8 cellular contexts compared by ENCODE assay signal in the genomic region with DNA sequence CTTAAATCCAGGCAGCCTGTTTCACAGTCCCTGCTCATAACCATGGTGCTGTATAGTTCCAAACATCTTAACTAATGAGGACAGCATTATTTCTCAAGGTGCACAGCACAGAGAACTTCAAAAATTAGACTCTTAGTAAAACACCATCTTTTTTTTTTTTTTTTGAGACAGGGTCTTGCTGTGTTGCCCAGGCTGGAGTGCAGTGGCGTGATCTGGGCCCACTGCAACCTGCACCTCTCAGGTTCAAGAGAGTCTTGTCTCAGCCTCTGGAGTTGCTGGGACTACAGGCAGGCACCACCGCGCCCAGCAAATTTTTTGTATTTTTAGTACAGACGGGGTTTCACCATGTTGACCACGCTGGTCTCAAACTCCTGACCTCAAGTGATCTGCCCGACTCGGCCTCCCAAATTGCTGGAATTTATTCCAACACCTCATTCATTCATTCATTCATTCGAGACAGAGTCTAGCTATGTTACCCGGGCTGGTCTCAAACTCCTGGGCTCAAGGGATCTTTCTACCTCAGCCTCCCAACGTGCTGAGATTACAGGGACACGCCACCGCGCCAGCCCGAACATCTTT. TPM values are rescaled to one million over a fixed set of nuclear protein-coding genes. Genes with fewer than 3 reads are reported as not detected.
DNase-seq lines count a peak whose midpoint lies in the region; ATAC-seq and TF ChIP-seq lines count a peak whose summit lies in the region.

No MANE protein-coding gene starts in this region.

- no peak for TF ChIP-seq CTCF in left ventricle myocardium inferior (IDR thresholded peaks at IDR 0.05; ENCODE audit: borderline replicate concordance)
- no peak for TF ChIP-seq CTCF in astrocyte of the spinal cord (IDR thresholded peaks at IDR 0.05; ENCODE audit: low read depth, low read length)
- no peak for TF ChIP-seq CTCF in vagina (IDR thresholded peaks at IDR 0.05)

- peak overlapping the region; percentile 99 for H3K27ac ChIP-seq in left ventricle myocardium inferior (replicated peaks)
- H3K27ac ChIP-seq in vagina, result peak overlapping the region; percentile 94

- H3K36me3 ChIP-seq in left ventricle myocardium inferior (peaks cover 5% of the 10 kb centered on the region), vagina (no peaks in the 10 kb centered on the region)

- H3K4me1 Mint-ChIP-seq in memory B cell, result peaks cover 11% of the 10 kb centered on the region

- H3K36me3 Mint-ChIP-seq in memory B cell, result no peaks in the 10 kb centered on the region

- no peaks in the 10 kb centered on the region for H3K27me3 Mint-ChIP-seq in memory B cell

- TF ChIP-seq POLR2A in vagina (IDR thresholded peaks at IDR 0.05), result no peak

- in situ Hi-C loops in astrocyte of the spinal cord (cut with HindIII; ENCODE audit: low sequenced_read_pairs), result no loop called here

- peaks cover 25% of the 10 kb centered on the region for H3K4me1 ChIP-seq in left ventricle myocardium inferior
- peaks cover 19% of the 10 kb centered on the region for H3K4me1 ChIP-seq in vagina

- peak overlapping the region; percentile 98 for H3K4me3 Mint-ChIP-seq in memory B cell

- H3K27ac Mint-ChIP-seq in memory B cell, result peak overlapping the region; percentile 98

- H3K9me3 Mint-ChIP-seq in memory B cell, result no peaks in the 10 kb centered on the region

- no peak for DNase-seq in left ventricle myocardium inferior
- DNase-seq in cardiac septum (ENCODE audit: low spot score), result no peak
- DNase-seq in astrocyte of the spinal cord (ENCODE audit: low read depth, low spot score), result no peak
- no peak for DNase-seq in memory B cell (ENCODE audit: low spot score in 2 of 2)
- no peak for DNase-seq in vagina (ENCODE audit: extremely low spot score in 2 of 2)
- no peak for DNase-seq in activated gamma-delta T cell (lab: John Stamatoyannopoulos, UW)
- no peak for DNase-seq in anterior cingulate cortex (lab: John Stamatoyannopoulos, UW)

- ATAC-seq in memory B cell (ENCODE audit: low read depth) (no peak), HG02973 (IDR thresholded peaks at IDR 0.05; ENCODE audit: unreplicated experiment) (no peak)

- H3K9me3 ChIP-seq in left ventricle myocardium inferior (replicated peaks) (no peaks in the 10 kb centered on the region), vagina (no peaks in the 10 kb centered on the region)

- no peaks in the 10 kb centered on the region for H3K27me3 ChIP-seq in left ventricle myocardium inferior (ENCODE audit: low read depth)
- H3K27me3 ChIP-seq in vagina, result no peaks in the 10 kb centered on the region

- H3K4me3 ChIP-seq in left ventricle myocardium inferior (peak overlapping the region; percentile 84), astrocyte of the spinal cord (ENCODE audit: low read depth, low read length) (peak overlapping the region; percentile 60), vagina (peak overlapping the region; percentile 59 to 78)

- intact Hi-C loops in left ventricle myocardium inferior (cut with micrococcal nuclease) (loop anchor here (10.0 kb wide), 1 partner anchor 57 kb away; a partner anchor contains a TSS), cardiac septum (cut with DNase I) (loop anchor here (5.0 kb wide), 2 partner anchors 34 to 54 kb away; a partner anchor contains a TSS), vagina (cut with DNase I) (no loop called here)

RNA-seq across cellular contexts. Expression of a gene that starts 0.5 kb away (rescaled TPM):
- total RNA-seq in left ventricle myocardium inferior (9.2 TPM), cardiac septum (7.1 TPM), vagina (10.3 TPM)

RNA-seq across cellular contexts. Expression of a gene that starts 54.6 kb away (rescaled TPM):
- total RNA-seq in left ventricle myocardium inferior (34.3 TPM), cardiac septum (30.4 TPM), vagina (61.4 TPM)
